ENCODE assay signal across 8 cellular contexts in the genomic region with DNA sequence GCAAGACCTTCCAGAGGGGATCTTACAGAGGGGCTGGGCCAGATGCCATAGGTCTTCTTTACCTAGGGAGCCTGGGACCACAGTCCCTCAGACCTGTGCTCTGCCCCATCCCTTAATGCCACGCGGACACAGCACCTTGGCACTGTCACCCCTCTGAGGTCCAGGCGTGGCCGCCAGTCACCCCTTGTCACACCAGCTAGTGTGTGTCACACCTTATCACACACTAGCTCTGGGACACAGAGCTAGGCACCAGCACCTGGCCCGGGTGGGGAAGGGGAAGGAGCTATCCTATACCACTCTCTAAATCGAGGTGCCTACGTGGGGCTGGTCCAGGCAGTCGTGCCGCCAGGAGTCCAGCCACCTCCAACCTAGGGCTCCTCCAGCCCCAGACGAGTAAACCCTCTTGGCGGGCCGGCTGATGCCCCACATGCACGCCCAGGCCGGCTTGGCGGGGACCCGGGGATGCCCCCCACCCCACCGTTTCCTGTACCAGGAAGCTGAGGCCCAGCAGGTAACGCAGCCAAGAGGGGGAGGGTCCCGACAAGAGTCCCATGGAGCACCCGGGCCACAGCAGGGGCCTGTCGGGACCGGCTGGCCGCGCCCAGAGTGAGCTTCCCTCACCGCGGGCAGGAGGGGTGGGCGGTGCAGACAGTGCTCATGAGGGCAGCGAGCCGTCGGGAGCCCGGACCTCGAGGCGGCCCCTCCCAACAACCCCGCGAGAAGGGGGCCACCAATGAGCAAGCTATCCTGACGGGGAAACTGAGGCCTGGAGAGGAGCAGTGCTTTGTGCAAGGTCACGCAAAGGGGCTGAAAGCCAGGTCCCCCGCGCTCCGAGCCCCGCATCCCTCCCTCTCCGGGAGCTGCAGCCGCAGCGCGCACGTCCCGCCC. TPM values are rescaled to one million over a fixed set of nuclear protein-coding genes. Genes with fewer than 3 reads are reported as not detected.
DNase-seq lines count a peak whose midpoint lies in the region; ATAC-seq, FAIRE-seq and TF ChIP-seq lines count a peak whose summit lies in the region.

No MANE protein-coding gene starts in this region.

- POLR2A ChIA-PET in BJ (lab: Charles Lee) = interaction anchor here (0.5 kb wide), 1 partner anchor 136 kb away, joined by 3 read pairs; the partner anchor contains the start of gene NANS
- POLR2A ChIA-PET in GM12878 (lab: Charles Lee) = interaction anchor here (0.6 kb wide), 1 partner anchor 52 kb away, joined by 5 read pairs; no protein-coding TSS in a partner anchor

- ATAC-seq in GM21576 (IDR thresholded peaks at IDR 0.05; ENCODE audit: unreplicated experiment) = peak; percentile 11
- ATAC-seq in GM12878 = peak; percentile 17
- no peak for ATAC-seq in HG02885 (IDR thresholded peaks at IDR 0.05; ENCODE audit: poor library complexity, unreplicated experiment)

- intact Hi-C loops in GM12878 (cut with micrococcal nuclease; ENCODE audit: unreplicated experiment) = loop anchor here (5.0 kb wide), 1 partner anchor 75 kb away; the partner anchor contains the start of gene TRIM14

- peak overlapping the region; percentile 60 for H3K4me3 ChIP-seq in BJ (ENCODE audit: low read depth, low read length)
- peak overlapping the region; percentile 45 to 87 (median 76) for H3K4me3 ChIP-seq in Peyer's patch
- peak overlapping the region; percentile 50; the same call in 1 of the 2 replicates for H3K4me3 ChIP-seq in GM12878

- FAIRE-seq in GM12878 (lab: Jason Lieb, UNC) = no peak

- no peak for TF ChIP-seq RAD21 in GM12878 (IDR thresholded peaks at IDR 0.05; ENCODE audit: insufficient read depth, low read depth, low read length)

- RAD21 ChIA-PET in GM12878 (lab: Charles Lee; ENCODE audit: unreplicated experiment) = interaction anchor here (1.0 to 1.1 kb wide), 2 partner anchors 13 to 95 kb away, joined by 3 to 5 read pairs; no protein-coding TSS in a partner anchor

- TF ChIP-seq POLR2A in Peyer's patch (IDR thresholded peaks at IDR 0.05) (peak; percentile 85 to 88), GM12878 (IDR thresholded peaks at IDR 0.05; ENCODE audit: low read depth, low read length) (no peak)

- peak overlapping the region; percentile 33; the same call in 1 of the 2 replicates for H3K9ac ChIP-seq in GM12878 (ENCODE audit: control insufficient read depth, insufficient read depth, low read length)

- no peak for DNase-seq in BJ (ENCODE audit: low read depth)
- peak; percentile 43 to 83 (median 79) for DNase-seq in Peyer's patch
- DNase-seq in GM12878 (ENCODE audit: low read depth, low spot score) = no peak
- DNase-seq in iPS-NIHi11 (ENCODE audit: low spot score) = peak; percentile 72
- DNase-seq in stimulated activated CD4-positive, alpha-beta T cell treated with anti-CD3 and anti-CD28 coated beads, Interleukin-2, amount 100 ng/mL, for 24 hours = peak; percentile 23 to 30
- DNase-seq in SIG-M5 (lab: John Stamatoyannopoulos, UW) = no peak

- BruUV-seq in GM12878 (replicated peaks; lab: Mats Ljungman, UMichigan) = no TSS peak

- H3K27ac ChIP-seq in Peyer's patch = peak overlapping the region; percentile 70 to 95 (median 85)
- H3K27ac ChIP-seq in GM12878 (ENCODE audit: control insufficient read depth, insufficient read depth) = no peak overlapping the region

- CTCF ChIA-PET in BJ (lab: Yijun Ruan, JAX) (interaction anchor here (1.3 to 2.4 kb wide), 4 partner anchors 10 to 269 kb away, joined by 4 to 7 read pairs (median 6); partner anchors contain the start of genes TRIM14 and TRMO), GM12878 (lab: Yijun Ruan, JAX) (interaction anchor here (1.4 to 3.3 kb wide), 2 partner anchors 13 to 90 kb away, joined by 3 to 25 read pairs; no protein-coding TSS in a partner anchor)

- peak overlapping the region; percentile 99 for H3K4me2 ChIP-seq in GM12878 (ENCODE audit: control insufficient read depth, insufficient read depth)

- WGBS in GM12878 (ENCODE audit: insufficient coverage, insufficient replicate concordance, low lambda C conversion rate, missing lambda C conversion rate) = 14% methylated on average over 36 of the region's 47 CpGs

- in situ Hi-C loops in GM12878 (cut with MboI) = no loop called here

- H3K9me3 ChIP-seq in Peyer's patch (no peaks in the 10 kb centered on the region), GM12878 (replicated peaks; ENCODE audit: control insufficient read depth, insufficient read depth, low read length) (no peaks in the 10 kb centered on the region)

- no peaks in the 10 kb centered on the region for H4K20me1 ChIP-seq in GM12878 (ENCODE audit: control insufficient read depth, insufficient read depth)

- SMC1A ChIA-PET in GM12878 (lab: Charles Lee; ENCODE audit: uncharacterized antibody, unreplicated experiment) = no interaction called here

- no peak for TF ChIP-seq EP300 in GM12878 (IDR thresholded peaks at IDR 0.05; ENCODE audit: borderline replicate concordance in 1 of 2, control insufficient read depth in 1 of 2, low read depth in 2 of 2, low read length in 2 of 2)

- peak overlapping the region; percentile 62 for H2AFZ ChIP-seq in GM12878 (ENCODE audit: control insufficient read depth, low read depth, low read length)

- H3K27me3 ChIP-seq in BJ (ENCODE audit: control insufficient read depth, insufficient read depth, low read length) (no peaks in the 10 kb centered on the region; the same call in 1 of the 2 replicates), Peyer's patch (no peaks in the 10 kb centered on the region), GM12878 (replicated peaks in 1 of 2; ENCODE audit: control insufficient read depth in 2 of 2, insufficient read depth in 2 of 2, low read length in 1 of 2) (peaks cover 0 to 3% of the 10 kb centered on the region in 2 experiments; a peak in 3 of 4 replicates)

- no peaks in the 10 kb centered on the region for H3K36me3 ChIP-seq in BJ (ENCODE audit: control insufficient read depth, insufficient read depth, low read length)
- no peaks in the 10 kb centered on the region for H3K36me3 ChIP-seq in Peyer's patch
- no peaks in the 10 kb centered on the region for H3K36me3 ChIP-seq in GM12878 (ENCODE audit: control insufficient read depth in 2 of 2, insufficient read depth in 2 of 2, low read length in 1 of 2)

- no peaks in the 10 kb centered on the region for H3K79me2 ChIP-seq in GM12878 (ENCODE audit: control insufficient read depth, insufficient read depth, low read length)

- H3K4me1 ChIP-seq in Peyer's patch (peaks cover 0 to 6% (median 0%) of the 10 kb centered on the region in 4 donors), GM12878 (ENCODE audit: control insufficient read depth, insufficient read depth, low read length) (peaks cover 6% of the 10 kb centered on the region)

- TF ChIP-seq CTCF in BJ (IDR thresholded peaks at IDR 0.05; ENCODE audit: insufficient read depth, low read depth, low read length) (no peak), Peyer's patch (IDR thresholded peaks at IDR 0.05) (no peak), GM12878 (IDR thresholded peaks at IDR 0.05 in 2 of 3, conservative IDR thresholded peaks at IDR 0.05 in 1 of 3; ENCODE audit: control insufficient read depth in 2 of 3, extremely low read depth in 1 of 3, insufficient read depth in 1 of 3, low read depth in 3 of 3, low read length in 3 of 3) (no peak)

TF ChIP-seq in GM12878, 131 proteins besides CTCF, POLR2A, EP300 and RAD21 (continues in another document):
- TF ChIP-seq, protein P1, sequence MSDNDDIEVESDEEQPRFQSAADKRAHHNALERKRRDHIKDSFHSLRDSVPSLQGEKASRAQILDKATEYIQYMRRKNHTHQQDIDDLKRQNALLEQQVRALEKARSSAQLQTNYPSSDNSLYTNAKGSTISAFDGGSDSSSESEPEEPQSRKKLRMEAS (IDR thresholded peaks at IDR 0.05; ENCODE audit: low read depth, low read length) = no peak
- TF ChIP-seq PAX8 (IDR thresholded peaks at IDR 0.05) (no peak), RCOR1 (conservative IDR thresholded peaks at IDR 0.05; ENCODE audit: low read depth, low read length) (no peak), CBFB (IDR thresholded peaks at IDR 0.05; ENCODE audit: low read depth) (no peak), IRF5 (IDR thresholded peaks at IDR 0.05; ENCODE audit: borderline replicate concordance) (no peak), FOXM1 (IDR thresholded peaks at IDR 0.05; ENCODE audit: low read depth, low read length) (no peak), ZBED1 (IDR thresholded peaks at IDR 0.05; ENCODE audit: borderline replicate concordance) (no peak), SPI1 (IDR thresholded peaks at IDR 0.05; ENCODE audit: borderline replicate concordance, insufficient read depth, low read depth, low read length) (no peak), RFX5 (IDR thresholded peaks at IDR 0.05; ENCODE audit: low read depth, low read length) (no peak), BHLHE40 (IDR thresholded peaks at IDR 0.05; ENCODE audit: borderline replicate concordance in 1 of 2, low read depth in 2 of 2, low read length in 1 of 2) (no peak)

RNA-seq across cellular contexts. Expression of gene CORO2A, which starts 0.6 kb away (rescaled TPM):
- polyA plus RNA-seq in BJ (2011; rRNA removed) = 1.2 and 1.5 TPM in 2 replicates
- polyA minus RNA-seq in BJ (2011; rRNA and poly(A)+ RNA removed) = 1.2 and 1.6 TPM in 2 replicates
- 10 to 100 TPM; 15.7 to 99.6 (median 91.9) TPM for total RNA-seq in Peyer's patch
- 0.52 and 0.64 TPM in 2 replicates for total RNA-seq in GM12878 (2013; cell fraction: nucleolus; rRNA removed)
- total RNA-seq in GM12878 (2014; rRNA removed) = 4.1 and 4.7 TPM in 2 replicates
- total RNA-seq in GM12878 (2014; rRNA removed; fragmentation: Illumina TruSeq; extraction: Trizol) = 4.8 TPM in 2 replicates
- 4.8 and 4.9 TPM in 2 replicates for total RNA-seq in GM12878 (2021)
- polyA plus RNA-seq in GM12878 (2011; ENCODE audit: low read depth) = 1.0 TPM
- polyA plus RNA-seq in GM12878 (2011; rRNA removed) = 0.84 and 1.0 TPM in 2 replicates
- polyA plus RNA-seq in GM12878 (2011; cell fraction: cytosol; rRNA removed) = 1.2 and 1.3 TPM in 2 replicates
- polyA plus RNA-seq in GM12878 (2011; cell fraction: nucleus; rRNA removed) = 0.37 and 0.42 TPM in 2 replicates
- 1.7 and 1.8 TPM in 2 replicates for polyA plus RNA-seq in GM12878 (2012)
- polyA plus RNA-seq in GM12878 (2014; fragmentation: Illumina TruSeq; extraction: Trizol) = 5.0 and 5.5 TPM in 2 replicates
- polyA plus RNA-seq in GM12878 (2014; fragmentation: Nextera tagmentation; extraction: Ambion mirVana) = 1 to 10 TPM; 1.7 to 1.9 TPM
- polyA plus RNA-seq in GM12878 (2014; rRNA removed) = 4.2 and 5.3 TPM in 2 replicates
- polyA plus RNA-seq in GM12878 (2016; fragmentation: Nextera tagmentation; extraction: Ambion mirVana) = 1 to 10 TPM; 2.4 to 2.8 TPM
- polyA minus RNA-seq in GM12878 (2011; rRNA and poly(A)+ RNA removed) = 0.80 and 2.3 TPM in 2 replicates
- polyA minus RNA-seq in GM12878 (2011; cell fraction: cytosol; rRNA and poly(A)+ RNA removed) = 0.53 TPM in 1 of 2 replicates, not detected in the other
- 0.12 and 0.19 TPM in 2 replicates for polyA minus RNA-seq in GM12878 (2011; cell fraction: nucleus; rRNA and poly(A)+ RNA removed)

Comparison
In these comparisons a context has a peak if more than half of its experiments do, and no peak if none do; other contexts are left out.
1. DNase-seq: peak in Peyer's patch (3 of 3), iPS-NIHi11 (single experiment) and stimulated activated CD4-positive, alpha-beta T cell treated with anti-CD3 and anti-CD28 coated beads, Interleukin-2, amount 100 ng/mL, for 24 hours (2 of 2); none in BJ (single experiment), GM12878 (single experiment) and SIG-M5 (single experiment).
2. Peak in every context shown above with its lines, with median percentiles within 50 percentile points of each other: H3K4me3 ChIP-seq.